Comparison of ENCODE assay signal across 8 cellular contexts in the genomic region with DNA sequence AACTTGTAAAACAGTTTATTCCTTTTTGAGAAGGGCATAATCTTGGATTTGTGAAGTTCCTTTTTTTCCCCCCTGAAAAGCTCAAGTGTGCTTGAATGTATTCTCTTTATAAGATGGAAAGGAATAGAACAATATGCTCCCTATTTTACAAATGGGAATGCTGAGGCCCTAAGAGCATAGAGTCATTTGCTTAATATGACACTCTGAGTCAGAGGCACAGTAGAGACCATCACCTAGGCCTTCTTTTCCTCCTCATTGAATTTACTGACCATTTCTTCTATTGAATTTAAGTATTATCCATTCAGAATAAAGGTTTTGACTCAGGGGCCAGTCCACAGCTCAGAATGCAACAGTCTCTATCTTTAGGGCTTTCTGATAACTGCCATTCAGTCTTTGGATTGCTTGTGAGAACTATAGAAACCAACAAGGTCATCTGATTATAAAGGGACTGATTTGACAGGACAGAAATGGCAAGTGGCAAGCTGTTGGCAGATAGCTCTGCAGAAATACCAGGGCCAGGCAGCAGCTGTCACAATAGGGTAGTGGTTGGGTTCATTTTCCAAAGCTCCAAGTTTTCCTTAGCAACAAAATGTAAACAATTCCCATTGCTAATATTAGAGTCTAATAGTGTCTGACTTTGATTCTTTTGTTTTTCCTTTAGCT.
DNase-seq lines count a peak whose midpoint lies in the region; ATAC-seq, FAIRE-seq and TF ChIP-seq lines count a peak whose summit lies in the region.
"Not testable (repeated sequence)": the region's sequence is repeated elsewhere in the genome, so short reads cannot be mapped to it uniquely, and the experiment has no call there.

No MANE protein-coding gene starts in this region.

- POLR2A ChIA-PET in A549 (lab: Yijun Ruan, JAX) = not testable (repeated sequence)

- not testable (repeated sequence) for H3K36me3 ChIP-seq in RWPE2 (ENCODE audit: low read depth); left lung

- CTCF ChIA-PET in A549 (lab: Yijun Ruan, JAX) = interaction anchor here (1.4 kb wide), 1 partner anchor 260 kb away, joined by 8 read pairs; no protein-coding TSS in a partner anchor

- H3K4me1 ChIP-seq in A549 (peaks cover 46% of the 10 kb centered on the region), RWPE2 (ENCODE audit: insufficient read depth, poor library complexity, severe bottlenecking) (peaks cover 36% of the 10 kb centered on the region)
- not testable (repeated sequence) for H3K4me1 ChIP-seq in left lung

- FAIRE-seq in A549 (lab: Jason Lieb, UNC) = not testable (repeated sequence)

- peak in 1 of 2 experiments; percentile 38; a peak in 3 of 6 replicates for ATAC-seq in A549
- ATAC-seq in RWPE2 (ENCODE audit: low read depth) = 0 out of 3 replicates have a peak, but pooled peaks have one; percentile 22
- peak; percentile 34 for ATAC-seq in left lung

- not testable (repeated sequence) for TF ChIP-seq POLR2A in A549 (IDR thresholded peaks at IDR 0.05; ENCODE audit: low read length)

- DNase-seq in A549 (ENCODE audit: low read depth in 1 of 2, low spot score in 1 of 2) (peak in 1 of 2 experiments; percentile 17), HCEC 1CT (peak; percentile 9), NCI-H2171 treated with DMSO at 0.1 percent for 48 hours (lab: John Stamatoyannopoulos, UW) (peak; percentile 30), cerebellum (ENCODE audit: low spot score) (peak; percentile 28), globus pallidus (ENCODE audit: low spot score) (peak; percentile 24), retinal pigment epithelial cell (ENCODE audit: low read depth) (peak; percentile 25)
- not testable (repeated sequence) for DNase-seq in RWPE2 (ENCODE audit: low spot score); left lung

- intact Hi-C loops in left lung (cut with DNase I) = loop anchor here in 1 of 2 donors (10.0 kb wide), 1 partner anchor 145 kb away; no protein-coding TSS in a partner anchor

- not testable (repeated sequence) for TF ChIP-seq EP300 in A549 (IDR thresholded peaks at IDR 0.05)

- H3K9me3 ChIP-seq in A549; RWPE2 (ENCODE audit: severe bottlenecking); left lung: not testable (repeated sequence)

- peak overlapping the region; percentile 28 for H3K4me2 ChIP-seq in A549

- TF ChIP-seq CTCF in A549 (IDR thresholded peaks at IDR 0.05); RWPE2 (IDR thresholded peaks at IDR 0.05; ENCODE audit: poor library complexity, severe bottlenecking); left lung (IDR thresholded peaks at IDR 0.05); retinal pigment epithelial cell (conservative IDR thresholded peaks at IDR 0.05; ENCODE audit: low read depth, low read length): not testable (repeated sequence)

- H3K4me3 ChIP-seq in A549; RWPE2 (ENCODE audit: severe bottlenecking); left lung; retinal pigment epithelial cell (ENCODE audit: low read length): not testable (repeated sequence)

- H3K27ac ChIP-seq in A549 = peak overlapping the region in 1 of 2 experiments; percentile 49; a peak in 2 of 6 replicates
- peak overlapping the region; percentile 34 for H3K27ac ChIP-seq in RWPE2 (ENCODE audit: poor library complexity, severe bottlenecking)
- H3K27ac ChIP-seq in left lung = peak overlapping the region in 1 of 2 donors; percentile 50

- TF ChIP-seq RAD21 in A549 (conservative IDR thresholded peaks at IDR 0.05 in 1 of 2, IDR thresholded peaks at IDR 0.05 in 1 of 2) = not testable (repeated sequence)

- H3K27me3 ChIP-seq in RWPE2 (ENCODE audit: insufficient read depth, poor library complexity, severe bottlenecking); left lung: not testable (repeated sequence)
